8 cellular contexts compared by ENCODE assay signal in genomic region chr2:159285433-159285832, GRCh38. TPM values are rescaled to one million over a fixed set of nuclear protein-coding genes. Genes with fewer than 3 reads are reported as not detected.
DNase-seq lines count a peak whose midpoint lies in the region; ATAC-seq and TF ChIP-seq lines count a peak whose summit lies in the region.

No MANE protein-coding gene starts in this region.

- H3K4me3 ChIP-seq in heart left ventricle (peak overlapping the region; percentile 75 to 99 (median 88)), mucosa of descending colon (no peak overlapping the region), upper lobe of right lung (peak overlapping the region; percentile 93)

- peak in 1 of 5 donors; percentile 47 for DNase-seq in heart left ventricle
- no peak for DNase-seq in Right ventricle myocardium superior
- DNase-seq in mucosa of descending colon = peak in 2 of 3 donors; percentile 32 to 56
- no peak for DNase-seq in upper lobe of right lung
- no peak for DNase-seq in NCI-H2081 treated with DMSO at 0.1 percent for 48 hours (lab: John Stamatoyannopoulos, UW)
- no peak for DNase-seq in SW480 (ENCODE audit: low spot score)
- DNase-seq in GM20000 (ENCODE audit: low spot score) = no peak

- H3K27ac ChIP-seq in heart left ventricle (peak overlapping the region in 10 of 12 donors; percentile 86 to 97 (median 93)), upper lobe of right lung (peak overlapping the region; percentile 85)

- peak overlapping the region; percentile 91 to 95 (median 93) for H3K4me3 Mint-ChIP-seq in brain

- H3K4me1 ChIP-seq in heart left ventricle (peaks cover 0 to 23% (median 12%) of the 10 kb centered on the region in 12 donors), mucosa of descending colon (ENCODE audit: low read depth) (no peaks in the 10 kb centered on the region), upper lobe of right lung (no peaks in the 10 kb centered on the region)

- no peaks in the 10 kb centered on the region for H3K27me3 Mint-ChIP-seq in brain

- intact Hi-C loops in heart left ventricle (cut with DNase I) = no loop called here
- intact Hi-C loops in Right ventricle myocardium superior (cut with DNase I) = no loop called here
- intact Hi-C loops in mucosa of descending colon (cut with DNase I, micrococcal nuclease) = no loop called here
- intact Hi-C loops in upper lobe of right lung (cut with DNase I) = no loop called here

- H3K27me3 ChIP-seq in heart left ventricle = no peaks in the 10 kb centered on the region
- no peaks in the 10 kb centered on the region for H3K27me3 ChIP-seq in upper lobe of right lung

- TF ChIP-seq CTCF in heart left ventricle (IDR thresholded peaks at IDR 0.05) = no peak
- TF ChIP-seq CTCF in brain (conservative IDR thresholded peaks at IDR 0.05) = no peak
- TF ChIP-seq CTCF in mucosa of descending colon (IDR thresholded peaks at IDR 0.05) = no peak
- TF ChIP-seq CTCF in upper lobe of right lung (IDR thresholded peaks at IDR 0.05) = no peak
- TF ChIP-seq CTCF in GM20000 (IDR thresholded peaks at IDR 0.05; ENCODE audit: extremely low read depth, missing control alignments) = no peak

- H3K9me3 ChIP-seq in heart left ventricle = no peaks in the 10 kb centered on the region
- no peaks in the 10 kb centered on the region for H3K9me3 ChIP-seq in mucosa of descending colon
- no peaks in the 10 kb centered on the region for H3K9me3 ChIP-seq in upper lobe of right lung

- no peak for ATAC-seq in heart left ventricle
- ATAC-seq in Right ventricle myocardium superior (ENCODE audit: poor library complexity) = no peak
- ATAC-seq in mucosa of descending colon = no peak
- no peak for ATAC-seq in upper lobe of right lung

- H3K27ac Mint-ChIP-seq in brain = peak overlapping the region; percentile 72 to 90 (median 83)

- no peak for TF ChIP-seq POLR2A in heart left ventricle (IDR thresholded peaks at IDR 0.05)

- H3K4me1 Mint-ChIP-seq in brain = peaks cover 35% of the 10 kb centered on the region

- H3K9me3 Mint-ChIP-seq in brain = peaks cover 0 to 3% (median 0%) of the 10 kb centered on the region in 5 experiments

- H3K36me3 ChIP-seq in heart left ventricle = peaks cover 0 to 19% (median 8%) of the 10 kb centered on the region in 9 donors
- H3K36me3 ChIP-seq in mucosa of descending colon (ENCODE audit: low read depth) = no peaks in the 10 kb centered on the region
- H3K36me3 ChIP-seq in upper lobe of right lung = no peaks in the 10 kb centered on the region

- WGBS in heart left ventricle, 4 donors = 88 to 92% (median 88%) methylated on average over 11 of the region's 11 CpGs

- H3K36me3 Mint-ChIP-seq in brain = peaks cover 20% of the 10 kb centered on the region

RNA-seq across cellular contexts. Expression of gene WDSUB1, which starts 1.1 kb away (rescaled TPM):
- total RNA-seq in heart left ventricle = 10 to 100 TPM in 2 of 9 donors, 1 to 10 TPM in 7; 5.1 to 12.4 (median 9.1) TPM
- polyA plus RNA-seq in heart left ventricle = 1 to 10 TPM; 5.9 to 8.0 TPM
- total RNA-seq in Right ventricle myocardium superior = 10.8 TPM
- 12.9 TPM for polyA plus RNA-seq in brain (ENCODE audit: insufficient read depth, low read depth, low replicate concordance)
- 10 to 100 TPM in 1 of 3 donors, 1 to 10 TPM in 2; 7.5 to 12.5 (median 9.1) TPM for total RNA-seq in mucosa of descending colon
- total RNA-seq in upper lobe of right lung = 16.9 TPM

Comparison
In these comparisons a context has a peak if more than half of its experiments do, and no peak if none do; other contexts are left out.
1. DNase-seq: peak in mucosa of descending colon (2 of 3); none in Right ventricle myocardium superior (single experiment), upper lobe of right lung (single experiment), NCI-H2081 treated with DMSO at 0.1 percent for 48 hours (single experiment), SW480 (single experiment) and GM20000 (single experiment).